22 cellular contexts compared by ENCODE assay signal in genomic region chr15:73087121-73087520, GRCh38.
"Had no signal": no experiment of that assay in that cellular context is flagged by ENCODE, and none has a peak within 500 bp of the region (broad histone marks: within the 10 kb centered on the region; RNA-seq: fewer than 3 reads in every experiment).

No MANE protein-coding gene starts in this region.

- H3K9me3 ChIP-seq: esophagus squamous epithelium, gastroesophageal sphincter, pancreas, stomach, thoracic aorta, transverse colon had no signal

- H3K36me3 ChIP-seq: esophagus squamous epithelium, gastroesophageal sphincter, pancreas, stomach, thoracic aorta, transverse colon had no signal

- H3K4me1 ChIP-seq: esophagus squamous epithelium had no signal

- ATAC-seq: gastroesophageal sphincter, left colon, left ventricle myocardium superior, pancreas, right cardiac atrium had no signal

- H3K4me3 ChIP-seq: esophagus squamous epithelium, gastroesophageal sphincter, hepatocyte, lung, pancreas, stomach, thoracic aorta, transverse colon had no signal

- H3K9me3 Mint-ChIP-seq: dendritic cell treated with granulocyte-macrophage colony-stimulating factor and Interleukin-4, amounts not matched to agents 40 ng/mL and 50 ng/mL, for 4 days; nephron had no signal

- H3K27me3 ChIP-seq: gastroesophageal sphincter, hepatocyte, pancreas, stomach had no signal

- H3K27ac Mint-ChIP-seq: dendritic cell treated with granulocyte-macrophage colony-stimulating factor and Interleukin-4, amounts not matched to agents 40 ng/mL and 50 ng/mL, for 4 days; nephron; progenitor cell of endocrine pancreas had no signal

- H3K4me1 Mint-ChIP-seq: nephron had no signal

- H3K27me3 Mint-ChIP-seq: progenitor cell of endocrine pancreas had no signal

- H3K27ac ChIP-seq: esophagus squamous epithelium, gastroesophageal sphincter, hepatocyte, pancreas, stomach, thoracic aorta, transverse colon had no signal

- DNase-seq: esophagus squamous epithelium; foreskin fibroblast; left colon; left ventricle myocardium superior; mesenchymal stem cell; midbrain; occipital lobe; pancreas; right cardiac atrium; small intestine; stimulated activated CD4-positive, alpha-beta T cell treated with anti-CD3 and anti-CD28 coated beads, Interleukin-12 subunit alpha, Interleukin-12 subunit beta, amount 100 ng/mL, for 4 hours; stimulated activated naive CD4-positive, alpha-beta T cell; stomach; substantia nigra; transverse colon had no signal

- H3K4me3 Mint-ChIP-seq: dendritic cell treated with granulocyte-macrophage colony-stimulating factor and Interleukin-4, amounts not matched to agents 40 ng/mL and 50 ng/mL, for 4 days; nephron had no signal
